In the genomic region with DNA sequence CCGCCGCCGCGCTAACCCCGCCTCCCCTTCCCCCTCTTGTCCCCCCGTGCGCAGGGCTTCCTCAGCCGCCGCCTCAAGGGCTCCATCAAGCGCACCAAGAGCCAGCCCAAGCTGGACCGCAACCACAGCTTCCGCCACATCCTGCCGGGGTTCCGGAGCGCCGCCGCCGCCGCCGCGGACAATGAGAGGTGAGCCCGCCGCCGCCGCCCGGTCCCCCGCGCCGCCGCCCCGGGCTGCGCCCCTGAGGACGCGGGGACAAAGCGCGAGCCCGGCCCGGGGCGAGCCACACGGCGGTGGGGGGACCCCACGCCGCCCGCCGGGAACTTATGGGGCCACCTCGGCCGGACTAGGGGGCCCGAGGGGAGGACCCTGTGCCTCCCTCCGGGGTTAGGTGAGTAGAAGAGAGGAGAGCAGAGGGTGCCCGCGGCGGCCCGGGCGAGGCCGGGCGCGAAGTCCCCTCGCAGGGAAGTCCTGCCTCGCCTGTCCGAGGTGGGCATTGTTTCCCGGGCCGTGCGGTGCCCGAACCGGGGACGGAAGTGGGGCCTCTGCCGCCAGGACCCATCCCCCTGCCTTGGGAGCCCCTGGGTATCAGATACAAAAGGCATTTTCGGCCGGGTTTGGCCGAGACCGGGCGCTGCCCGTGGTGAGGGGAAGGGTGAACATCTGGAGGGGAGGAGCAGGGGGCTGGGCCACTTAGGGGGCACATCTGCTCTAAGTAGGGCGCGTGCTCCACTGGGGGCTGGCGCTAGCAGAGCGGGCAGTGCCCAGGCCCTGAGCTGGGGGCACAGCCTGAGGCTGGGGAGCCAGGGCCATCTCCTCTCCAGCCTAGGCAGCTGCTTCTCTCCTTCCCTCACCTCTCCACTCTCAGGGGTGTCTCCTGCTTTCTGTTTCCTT, we compare ENCODE assay signal across 8 cellular contexts. TPM values are rescaled to one million over a fixed set of nuclear protein-coding genes. Genes with fewer than 3 reads are reported as not detected.
DNase-seq lines count a peak whose midpoint lies in the region; ATAC-seq and TF ChIP-seq lines count a peak whose summit lies in the region.

No MANE protein-coding gene starts in this region.

- DNase-seq in activated CD4-positive, alpha-beta T cell treated with anti-CD3 and anti-CD28 coated beads, Interleukin-2, amount 10 ng/mL, durations not matched to agents 24 days and 14 days: peak; percentile 91
- DNase-seq in activated CD4-positive, alpha-beta T cell treated with anti-CD3 and anti-CD28 coated beads for 4 hours: no peak
- peak; percentile 15 for DNase-seq in SKM-1 (lab: John Stamatoyannopoulos, UW; ENCODE audit: unreplicated experiment)
- DNase-seq in cardiac fibroblast (ENCODE audit: low read depth in 2 of 2): peak; percentile 38 to 56
- no peak for DNase-seq in left lobe of liver (ENCODE audit: low spot score)
- DNase-seq in stimulated activated CD8-positive, alpha-beta memory T cell treated with anti-CD3 and anti-CD28 coated beads, Interleukin-2, amount 100 ng/mL, for 1 hour (ENCODE audit: low read depth in 2 of 2): peak; percentile 16 to 27

- H3K36me3 Mint-ChIP-seq in activated CD4-positive, alpha-beta T cell treated with anti-CD3 and anti-CD28 coated beads, Interleukin-2, amount 10 ng/mL, durations not matched to agents 24 days and 14 days (ENCODE audit: low read depth): no peaks in the 10 kb centered on the region

- H3K9me3 Mint-ChIP-seq in activated CD4-positive, alpha-beta T cell treated with anti-CD3 and anti-CD28 coated beads, Interleukin-2, amount 10 ng/mL, durations not matched to agents 24 days and 14 days: no peaks in the 10 kb centered on the region

- peaks cover 6% of the 10 kb centered on the region for H3K4me1 Mint-ChIP-seq in activated CD4-positive, alpha-beta T cell treated with anti-CD3 and anti-CD28 coated beads, Interleukin-2, amount 10 ng/mL, durations not matched to agents 24 days and 14 days

- H3K27ac Mint-ChIP-seq in activated CD4-positive, alpha-beta T cell treated with anti-CD3 and anti-CD28 coated beads, Interleukin-2, amount 10 ng/mL, durations not matched to agents 24 days and 14 days: no peak overlapping the region

- H3K4me3 Mint-ChIP-seq in activated CD4-positive, alpha-beta T cell treated with anti-CD3 and anti-CD28 coated beads, Interleukin-2, amount 10 ng/mL, durations not matched to agents 24 days and 14 days: peak overlapping the region; percentile 50

- no peak for TF ChIP-seq CTCF in cardiac fibroblast (IDR thresholded peaks at IDR 0.05; ENCODE audit: low read depth, low read length)

- intact Hi-C loops in activated CD4-positive, alpha-beta T cell treated with anti-CD3 and anti-CD28 coated beads, Interleukin-2, amount 10 ng/mL, durations not matched to agents 24 days and 14 days (cut with micrococcal nuclease): no loop called here

- H3K27me3 Mint-ChIP-seq in activated CD4-positive, alpha-beta T cell treated with anti-CD3 and anti-CD28 coated beads, Interleukin-2, amount 10 ng/mL, durations not matched to agents 24 days and 14 days: peaks cover 63% of the 10 kb centered on the region

- peak overlapping the region; percentile 58 to 63 for H3K4me3 ChIP-seq in cardiac fibroblast (replicated peaks in 1 of 2; ENCODE audit: low read depth in 2 of 2, low read length in 2 of 2)

- ATAC-seq in HG02938 (IDR thresholded peaks at IDR 0.05; ENCODE audit: unreplicated experiment) (peak; percentile 62), left lobe of liver (peak; percentile 37), HG02571 (IDR thresholded peaks at IDR 0.05; ENCODE audit: unreplicated experiment) (no peak)

RNA-seq across cellular contexts. Expression of a gene that starts 48.1 kb away (rescaled TPM):
- total RNA-seq in activated CD4-positive, alpha-beta T cell treated with anti-CD3 and anti-CD28 coated beads, Interleukin-2, amount 10 ng/mL, durations not matched to agents 24 days and 14 days: not detected in 2 replicates
- 27.3 TPM for total RNA-seq in left lobe of liver

Comparison
In these comparisons a context has a peak if more than half of its experiments do, and no peak if none do; other contexts are left out.
1. DNase-seq: peak in activated CD4-positive, alpha-beta T cell treated with anti-CD3 and anti-CD28 coated beads, Interleukin-2, amount 10 ng/mL, durations not matched to agents 24 days and 14 days (single experiment), SKM-1 (single experiment), cardiac fibroblast (2 of 2) and stimulated activated CD8-positive, alpha-beta memory T cell treated with anti-CD3 and anti-CD28 coated beads, Interleukin-2, amount 100 ng/mL, for 1 hour (2 of 2); none in activated CD4-positive, alpha-beta T cell treated with anti-CD3 and anti-CD28 coated beads for 4 hours (0 of 2) and left lobe of liver (single experiment).
2. RNA of a gene that starts 48.1 kb away (total RNA-seq): 27.3 TPM in left lobe of liver (single experiment); not detected in activated CD4-positive, alpha-beta T cell treated with anti-CD3 and anti-CD28 coated beads, Interleukin-2, amount 10 ng/mL, durations not matched to agents 24 days and 14 days; every median in the first group is over 10 times any median in the second.